22 cellular contexts compared by ENCODE assay signal in genomic region chr12:98579347-98579746, GRCh38. TPM values are rescaled to one million over a fixed set of nuclear protein-coding genes. Genes with fewer than 3 reads are reported as not detected.
DNase-seq lines count a peak whose midpoint lies in the region; ATAC-seq and TF ChIP-seq lines count a peak whose summit lies in the region.
"Had no signal": no experiment of that assay in that cellular context is flagged by ENCODE, and none has a peak within 500 bp of the region (broad histone marks: within the 10 kb centered on the region; RNA-seq: fewer than 3 reads in every experiment).

No MANE protein-coding gene starts in this region.

- peaks cover 4% of the 10 kb centered on the region for H3K4me1 Mint-ChIP-seq in endodermal cell
- H3K4me1 Mint-ChIP-seq in WTC11, result no peaks in the 10 kb centered on the region
- H3K4me1 Mint-ChIP-seq: GM23338, H9 had no signal

- POLR2A ChIA-PET in WTC11 (lab: Charles Lee), result no interaction called here

- H3K9me3 ChIP-seq in endodermal cell (ENCODE audit: control insufficient read depth, low read length), result no peaks in the 10 kb centered on the region

- H3K4me1 ChIP-seq in endodermal cell (ENCODE audit: control insufficient read depth, insufficient read depth, low read length), result no peaks in the 10 kb centered on the region

- TF ChIP-seq CTCF in endodermal cell (conservative IDR thresholded peaks at IDR 0.05) (no peak), WTC11 (IDR thresholded peaks at IDR 0.05) (no peak)

- 84 to 92% methylated on average over 4 to 5 of the region's 5 CpGs for WGBS in endodermal cell (ENCODE audit: insufficient coverage in 1 of 2, insufficient read length in 1 of 2), 2 experiments

- H3K27me3 ChIP-seq in endodermal cell (ENCODE audit: control insufficient read depth, insufficient read depth, low read length, poor library complexity, severe bottlenecking), result no peaks in the 10 kb centered on the region

- H3K36me3 ChIP-seq in endodermal cell (ENCODE audit: control insufficient read depth, insufficient read depth, low read length), result no peaks in the 10 kb centered on the region

- H3K27ac ChIP-seq in endodermal cell (ENCODE audit: low read depth, low read length), result no peak overlapping the region
- H3K27ac ChIP-seq: SK-N-MC had no signal

- CTCF ChIA-PET in WTC11 (lab: Charles Lee), result interaction anchor here (1.9 kb wide), 1 partner anchor 12 kb away, joined by 11 read pairs; no protein-coding TSS in a partner anchor

- peaks cover 3% of the 10 kb centered on the region for H3K9me3 Mint-ChIP-seq in endodermal cell
- H3K9me3 Mint-ChIP-seq in WTC11, result no peaks in the 10 kb centered on the region
- H3K9me3 Mint-ChIP-seq: GM23338, H9, IgD-negative memory B cell had no signal

- H3K27me3 Mint-ChIP-seq in endodermal cell (ENCODE audit: insufficient read depth) (no peaks in the 10 kb centered on the region), WTC11 (ENCODE audit: low read depth) (no peaks in the 10 kb centered on the region)

- DNase-seq in NCI-H2227 treated with DMSO at 0.1 percent for 48 hours (lab: John Stamatoyannopoulos, UW) (peak; percentile 46), NCI-H2227 (lab: John Stamatoyannopoulos, UW; ENCODE audit: unreplicated experiment) (no peak), RPMI8226 (peak; percentile 19), endodermal cell (peak; percentile 17), NCI-H128 (lab: John Stamatoyannopoulos, UW; ENCODE audit: unreplicated experiment) (no peak), WTC11 (ENCODE audit: low spot score) (no peak), T-helper 2 cell (no peak)
- DNase-seq: 8988T, DMS153, DND-41, H9, NCI-H1092, NCI-H1436, NCI-H1930, NCI-H2107, NCI-H446 treated with DMSO at 0.1 percent for 48 hours, NCI-H526, SHP77 treated with DMSO at 0.1 percent for 48 hours had no signal

- no peak overlapping the region for H3K9ac ChIP-seq in endodermal cell (ENCODE audit: extremely low read depth, low read length, poor library complexity, severe bottlenecking)

- no peak for ATAC-seq in HG02973 (IDR thresholded peaks at IDR 0.05; ENCODE audit: unreplicated experiment)
- no peak for ATAC-seq in WTC11
- ATAC-seq: GM23338 had no signal

- H3K27ac Mint-ChIP-seq in endodermal cell, result no peak overlapping the region
- H3K27ac Mint-ChIP-seq in WTC11, result no peak overlapping the region
- H3K27ac Mint-ChIP-seq: GM23338 had no signal

- H3K4me3 ChIP-seq in endodermal cell (ENCODE audit: low read length), result no peak overlapping the region
- H3K4me3 ChIP-seq: GM23338, SK-N-MC had no signal

- H3K4me3 Mint-ChIP-seq in endodermal cell (no peak overlapping the region), WTC11 (no peak overlapping the region)
- H3K4me3 Mint-ChIP-seq: GM23338, H9, IgD-negative memory B cell had no signal

- H3K36me3 Mint-ChIP-seq in endodermal cell (ENCODE audit: low read depth), result no peaks in the 10 kb centered on the region
- no peaks in the 10 kb centered on the region for H3K36me3 Mint-ChIP-seq in WTC11

TF ChIP-seq in WTC11, 78 proteins besides CTCF, POLR2A, EP300 and RAD21 (continues in another document):
- TF ChIP-seq TEAD4 (CRISPR knock-in tag; IDR thresholded peaks at IDR 0.05) (no peak), FOXP1 (CRISPR knock-in tag; IDR thresholded peaks at IDR 0.05; ENCODE audit: borderline replicate concordance) (no peak), ZSCAN18 (CRISPR knock-in tag; IDR thresholded peaks at IDR 0.05) (no peak), NR2C2 (CRISPR knock-in tag; IDR thresholded peaks at IDR 0.05) (no peak), ZNF263 (CRISPR knock-in tag; IDR thresholded peaks at IDR 0.05; ENCODE audit: low read depth) (no peak), ZBTB43 (CRISPR knock-in tag; IDR thresholded peaks at IDR 0.05) (no peak), ZNF317 (CRISPR knock-in tag; IDR thresholded peaks at IDR 0.05; ENCODE audit: borderline replicate concordance, low read depth) (no peak), GRHL2 (CRISPR knock-in tag; IDR thresholded peaks at IDR 0.05; ENCODE audit: insufficient replicate concordance, severe bottlenecking) (no peak), IRF1 (CRISPR knock-in tag; IDR thresholded peaks at IDR 0.05) (no peak), ZNF532 (CRISPR knock-in tag; IDR thresholded peaks at IDR 0.05; ENCODE audit: borderline replicate concordance) (no peak), NFATC4 (CRISPR knock-in tag; IDR thresholded peaks at IDR 0.05) (no peak), ETV6 (CRISPR knock-in tag; IDR thresholded peaks at IDR 0.05) (no peak), CREM (CRISPR knock-in tag; IDR thresholded peaks at IDR 0.05) (no peak)
- TF ChIP-seq, protein P1, sequence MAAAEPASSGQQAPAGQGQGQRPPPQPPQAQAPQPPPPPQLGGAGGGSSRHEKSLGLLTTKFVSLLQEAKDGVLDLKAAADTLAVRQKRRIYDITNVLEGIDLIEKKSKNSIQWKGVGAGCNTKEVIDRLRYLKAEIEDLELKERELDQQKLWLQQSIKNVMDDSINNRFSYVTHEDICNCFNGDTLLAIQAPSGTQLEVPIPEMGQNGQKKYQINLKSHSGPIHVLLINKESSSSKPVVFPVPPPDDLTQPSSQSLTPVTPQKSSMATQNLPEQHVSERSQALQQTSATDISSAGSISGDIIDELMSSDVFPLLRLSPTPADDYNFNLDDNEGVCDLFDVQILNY (CRISPR knock-in tag; IDR thresholded peaks at IDR 0.05), result no peak

RNA-seq across cellular contexts. Expression of gene SLC25A3, which starts 14.1 kb away (rescaled TPM):
- total RNA-seq in endodermal cell, result 100 to 1,000 TPM; 522 to 531 TPM
- polyA plus RNA-seq in endodermal cell (2013, experiment 1 of 2), result 694 TPM
- 600 TPM for polyA plus RNA-seq in endodermal cell (2013, experiment 2 of 2)
- 716 to 733 TPM (median 726 TPM) in 3 replicates for total RNA-seq in WTC11 (2021)

Comparison
In these comparisons a context has a peak if more than half of its experiments do, and no peak if none do; other contexts are left out.
1. DNase-seq: peak in NCI-H2227 treated with DMSO at 0.1 percent for 48 hours (single experiment), RPMI8226 (single experiment) and endodermal cell (single experiment); none in NCI-H2227 (single experiment), NCI-H128 (single experiment), WTC11 (single experiment) and T-helper 2 cell (0 of 5).